Comparison of ENCODE assay signal across 8 cellular contexts in the genomic region with DNA sequence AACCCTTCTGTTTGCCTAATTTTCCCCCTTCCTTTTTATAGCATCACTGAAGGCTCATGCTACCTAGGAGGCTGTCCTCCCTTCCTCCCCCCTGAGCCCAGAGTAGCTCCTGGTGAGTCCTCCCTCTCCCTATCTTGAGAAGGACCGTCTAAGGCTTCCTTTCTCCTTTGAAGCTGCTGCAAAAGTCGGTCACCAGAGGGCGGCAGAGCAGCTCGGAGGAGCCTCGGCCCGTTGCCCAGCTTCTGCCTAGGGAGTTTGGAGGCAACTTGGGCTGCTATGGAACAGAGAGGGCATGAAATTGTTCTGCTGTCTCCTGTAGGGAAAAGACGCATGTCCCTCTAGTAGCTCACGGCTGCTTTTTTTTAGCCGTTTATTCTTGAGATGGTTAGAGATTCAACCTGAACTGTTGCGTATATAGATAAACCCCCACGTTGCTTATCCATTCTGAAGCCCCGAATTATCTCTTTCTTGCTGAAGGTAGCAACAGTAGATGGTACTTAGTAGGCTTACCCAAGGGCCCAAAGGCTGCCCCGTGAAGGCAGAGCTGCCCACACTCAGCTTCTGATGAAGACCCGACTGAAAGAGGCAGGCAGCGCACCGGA. TPM values are rescaled to one million over a fixed set of nuclear protein-coding genes. Genes with fewer than 3 reads are reported as not detected.
DNase-seq lines count a peak whose midpoint lies in the region; ATAC-seq and TF ChIP-seq lines count a peak whose summit lies in the region.

No MANE protein-coding gene starts in this region.

- H3K36me3 ChIP-seq in colonic mucosa (no peaks in the 10 kb centered on the region), left lung (no peaks in the 10 kb centered on the region)

- H3K27ac ChIP-seq in colonic mucosa = no peak overlapping the region
- no peak overlapping the region for H3K27ac ChIP-seq in left lung

- POLR2A ChIA-PET in activated CD4-positive, alpha-beta T cell treated with anti-CD3 and anti-CD28 coated beads for 36 hours (lab: Charles Lee) = interaction anchor here (0.5 to 0.6 kb wide), 2 partner anchors 213 to 923 kb away, joined by 4 read pairs; no protein-coding TSS in a partner anchor

- H3K27ac Mint-ChIP-seq in activated CD4-positive, alpha-beta T cell treated with anti-CD3 and anti-CD28 coated beads for 36 hours = no peak overlapping the region

- H3K4me3 ChIP-seq in colonic mucosa = no peak overlapping the region
- no peak overlapping the region for H3K4me3 ChIP-seq in left lung

- CTCF ChIA-PET in activated CD4-positive, alpha-beta T cell treated with anti-CD3 and anti-CD28 coated beads for 36 hours (lab: Charles Lee) = interaction anchor here (0.5 to 5.6 kb wide), 40 partner anchors 10 to 1120 kb away, joined by 3 to 68 read pairs (median 4); no protein-coding TSS in a partner anchor

- H3K9me3 ChIP-seq in colonic mucosa (no peaks in the 10 kb centered on the region), left lung (no peaks in the 10 kb centered on the region)

- H3K4me1 ChIP-seq in colonic mucosa (peaks cover 11% of the 10 kb centered on the region), left lung (peaks cover 9 to 52% of the 10 kb centered on the region in 2 donors)

- no peak overlapping the region for H3K4me3 Mint-ChIP-seq in activated CD4-positive, alpha-beta T cell treated with anti-CD3 and anti-CD28 coated beads for 36 hours

- intact Hi-C loops in activated CD4-positive, alpha-beta T cell treated with anti-CD3 and anti-CD28 coated beads for 36 hours (cut with DNase I, micrococcal nuclease) = loop anchor here (1.0 to 5.0 kb wide), 3 partner anchors 157 to 308 kb away; no protein-coding TSS in a partner anchor
- intact Hi-C loops in colonic mucosa (cut with DNase I) = loop anchor here (5.0 kb wide), 1 partner anchor 158 kb away; no protein-coding TSS in a partner anchor
- intact Hi-C loops in left lung (cut with DNase I) = loop anchor here in 1 of 2 donors (10.0 kb wide), 1 partner anchor 300 kb away; no protein-coding TSS in a partner anchor

- DNase-seq in 8988T (peak; percentile 63), NCI-H2196 treated with DMSO at 0.1 percent for 48 hours (lab: John Stamatoyannopoulos, UW; ENCODE audit: unreplicated experiment) (peak; percentile 24), colonic mucosa (peak; percentile 77), left lung (peak; percentile 81 to 93)
- peak; percentile 82 for DNase-seq in activated CD4-positive, alpha-beta T cell treated with anti-CD3 and anti-CD28 coated beads for 36 hours
- peak; percentile 34 to 39 (median 39) for DNase-seq in stimulated activated CD4-positive, alpha-beta T cell treated with anti-CD3 and anti-CD28 coated beads, TNF-alpha, amount 100 ng/mL, for 4 hours (ENCODE audit: low read depth in 3 of 3)

- peaks cover 51% of the 10 kb centered on the region for H3K27me3 Mint-ChIP-seq in activated CD4-positive, alpha-beta T cell treated with anti-CD3 and anti-CD28 coated beads for 36 hours

- H3K36me3 Mint-ChIP-seq in activated CD4-positive, alpha-beta T cell treated with anti-CD3 and anti-CD28 coated beads for 36 hours (ENCODE audit: low read depth) = no peaks in the 10 kb centered on the region

- no peak overlapping the region for H3K9ac ChIP-seq in colonic mucosa (ENCODE audit: low read depth in 2 of 2, low read length in 2 of 2)

- H3K27me3 ChIP-seq in colonic mucosa (peaks cover 18% of the 10 kb centered on the region), left lung (peaks cover 6 to 26% of the 10 kb centered on the region in 2 donors)

- peak; percentile 73 for ATAC-seq in activated CD4-positive, alpha-beta T cell treated with anti-CD3 and anti-CD28 coated beads for 36 hours
- ATAC-seq in left lung (peak; percentile 82), GM19467 (IDR thresholded peaks at IDR 0.05; ENCODE audit: unreplicated experiment) (no peak)

- H3K4me1 Mint-ChIP-seq in activated CD4-positive, alpha-beta T cell treated with anti-CD3 and anti-CD28 coated beads for 36 hours = peaks cover 13% of the 10 kb centered on the region

- no peaks in the 10 kb centered on the region for H3K9me3 Mint-ChIP-seq in activated CD4-positive, alpha-beta T cell treated with anti-CD3 and anti-CD28 coated beads for 36 hours (ENCODE audit: low read depth)

- peak; percentile 80 for TF ChIP-seq CTCF in GM12874 (IDR thresholded peaks at IDR 0.05; ENCODE audit: insufficient read depth, low read depth, low read length)
- peak; percentile 66 for TF ChIP-seq CTCF in colonic mucosa (IDR thresholded peaks at IDR 0.05)
- TF ChIP-seq CTCF in left lung (IDR thresholded peaks at IDR 0.05) = peak; percentile 71 to 80

RNA-seq across cellular contexts. Expression of gene WNT5B, which starts 5.7 kb away (rescaled TPM):
- not detected for total RNA-seq in activated CD4-positive, alpha-beta T cell treated with anti-CD3 and anti-CD28 coated beads for 36 hours
- total RNA-seq in colonic mucosa (1 to 10 TPM; 1.5 to 5.9 TPM), left lung (1 to 10 TPM; 3.3 to 4.5 TPM)

RNA-seq across cellular contexts. Expression of gene FBXL14, which starts 40.3 kb away (rescaled TPM):
- total RNA-seq in activated CD4-positive, alpha-beta T cell treated with anti-CD3 and anti-CD28 coated beads for 36 hours = 10 to 100 TPM; 17.0 to 17.8 TPM
- 10 to 100 TPM; 32.3 to 37.4 TPM for total RNA-seq in colonic mucosa
- total RNA-seq in left lung = 10 to 100 TPM; 11.5 to 15.5 TPM

RNA-seq across cellular contexts. Expression of gene ADIPOR2, which starts 56.2 kb away (rescaled TPM):
- total RNA-seq in activated CD4-positive, alpha-beta T cell treated with anti-CD3 and anti-CD28 coated beads for 36 hours = 10 to 100 TPM; 51.7 to 52.6 TPM
- total RNA-seq in colonic mucosa (100 to 1,000 TPM in 1 of 2 donors, 10 to 100 TPM in 1; 68.3 to 138 TPM), left lung (10 to 100 TPM; 52.9 to 66.8 TPM)

Comparison
In these comparisons a context has a peak if more than half of its experiments do, and no peak if none do; other contexts are left out.
1. DNase-seq: peak in every context shown above with its lines; median percentile 87 in left lung; 82 in activated CD4-positive, alpha-beta T cell treated with anti-CD3 and anti-CD28 coated beads for 36 hours; 77 in colonic mucosa; 63 in 8988T; 39 in stimulated activated CD4-positive, alpha-beta T cell treated with anti-CD3 and anti-CD28 coated beads, TNF-alpha, amount 100 ng/mL, for 4 hours; 24 in NCI-H2196 treated with DMSO at 0.1 percent for 48 hours.